ENCODE assay signal across 8 cellular contexts in the genomic region with DNA sequence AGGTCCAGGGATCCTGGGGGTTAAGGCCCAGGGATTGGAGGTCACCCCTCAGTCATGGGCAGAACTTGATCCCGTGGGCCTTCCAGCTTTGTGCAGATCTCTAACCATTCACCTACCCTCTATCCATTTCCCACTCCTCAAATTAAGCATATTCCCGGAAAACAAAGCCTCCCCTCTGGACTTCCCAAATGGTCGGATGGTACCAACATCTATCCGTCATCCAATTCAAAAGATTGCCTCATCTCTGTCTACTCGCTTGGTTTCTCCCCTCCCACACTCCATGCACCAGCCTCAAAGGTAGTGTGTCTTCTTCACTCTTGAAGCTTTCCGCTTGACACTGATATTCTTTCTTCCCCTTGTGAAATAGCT. TPM values are rescaled to one million over a fixed set of nuclear protein-coding genes. Genes with fewer than 3 reads are reported as not detected.
DNase-seq lines count a peak whose midpoint lies in the region; ATAC-seq and TF ChIP-seq lines count a peak whose summit lies in the region.

No MANE protein-coding gene starts in this region.

- H3K27ac ChIP-seq in heart right ventricle, result peak overlapping the region in 8 of 10 donors; percentile 55 to 78 (median 72)
- peak overlapping the region in 3 of 4 donors; percentile 78 to 88 (median 78) for H3K27ac ChIP-seq in upper lobe of left lung

- H3K4me3 Mint-ChIP-seq in activated T-helper 1 cell treated with anti-CD3 and anti-CD28 coated beads, Interleukin-12 subunit alpha, Interleukin-12 subunit beta, Interleukin-2, Interleukin-4 antibody, amounts not matched to agents 30 ng/mL and 10 ng/mL and 1 ng/mL, durations not matched to agents 14 hours and 24 hours and 36 hours, result peak overlapping the region; percentile 84

- H3K36me3 ChIP-seq in heart right ventricle (no peaks in the 10 kb centered on the region), upper lobe of left lung (no peaks in the 10 kb centered on the region)

- TF ChIP-seq CTCF in heart right ventricle (IDR thresholded peaks at IDR 0.05) (peak in 1 of 9 donors; percentile 27), upper lobe of left lung (IDR thresholded peaks at IDR 0.05) (no peak)

- no peaks in the 10 kb centered on the region for H3K9me3 Mint-ChIP-seq in activated T-helper 1 cell treated with anti-CD3 and anti-CD28 coated beads, Interleukin-12 subunit alpha, Interleukin-12 subunit beta, Interleukin-2, Interleukin-4 antibody, amounts not matched to agents 30 ng/mL and 10 ng/mL and 1 ng/mL, durations not matched to agents 14 hours and 24 hours and 36 hours

- H3K27ac Mint-ChIP-seq in activated T-helper 1 cell treated with anti-CD3 and anti-CD28 coated beads, Interleukin-12 subunit alpha, Interleukin-12 subunit beta, Interleukin-2, Interleukin-4 antibody, amounts not matched to agents 30 ng/mL and 10 ng/mL and 1 ng/mL, durations not matched to agents 14 hours and 24 hours and 36 hours, result peak overlapping the region; percentile 89

- H3K4me1 ChIP-seq in heart right ventricle, result peaks cover 0 to 13% (median 0%) of the 10 kb centered on the region in 9 donors
- H3K4me1 ChIP-seq in upper lobe of left lung, result peaks cover 0 to 13% (median 2%) of the 10 kb centered on the region in 4 donors

- ATAC-seq in heart right ventricle (peak in 1 of 8 donors; percentile 13), Right ventricle myocardium inferior (no peak), upper lobe of left lung (ENCODE audit: low FRiP score in 2 of 2) (no peak)

- H3K4me1 Mint-ChIP-seq in activated T-helper 1 cell treated with anti-CD3 and anti-CD28 coated beads, Interleukin-12 subunit alpha, Interleukin-12 subunit beta, Interleukin-2, Interleukin-4 antibody, amounts not matched to agents 30 ng/mL and 10 ng/mL and 1 ng/mL, durations not matched to agents 14 hours and 24 hours and 36 hours (ENCODE audit: low read depth), result peaks cover 17% of the 10 kb centered on the region

- no peaks in the 10 kb centered on the region for H3K9me3 ChIP-seq in heart right ventricle
- no peaks in the 10 kb centered on the region for H3K9me3 ChIP-seq in upper lobe of left lung

- intact Hi-C loops in heart right ventricle (cut with DNase I) (loop anchor here in 7 of 10 donors (2.0 to 10.0 kb wide), 5 partner anchors 84 to 399 kb away; no protein-coding TSS in a partner anchor), Right ventricle myocardium inferior (cut with DNase I) (loop anchor here (2.0 kb wide), 1 partner anchor 87 kb away; no protein-coding TSS in a partner anchor)
- intact Hi-C loops in activated T-helper 1 cell treated with anti-CD3 and anti-CD28 coated beads, Interleukin-12 subunit alpha, Interleukin-12 subunit beta, Interleukin-2, Interleukin-4 antibody, amounts not matched to agents 30 ng/mL and 10 ng/mL and 1 ng/mL, durations not matched to agents 14 hours and 24 hours and 36 hours (cut with micrococcal nuclease), result loop anchor here (1.0 to 10.0 kb wide), 11 partner anchors 27 to 1567 kb away; partner anchors contain the start of genes CDKL5, EIF1AX and PDHA1

- peaks cover 5% of the 10 kb centered on the region for H3K27me3 Mint-ChIP-seq in activated T-helper 1 cell treated with anti-CD3 and anti-CD28 coated beads, Interleukin-12 subunit alpha, Interleukin-12 subunit beta, Interleukin-2, Interleukin-4 antibody, amounts not matched to agents 30 ng/mL and 10 ng/mL and 1 ng/mL, durations not matched to agents 14 hours and 24 hours and 36 hours (ENCODE audit: insufficient read depth)

- whole genome bisulfite sequencing in heart right ventricle, 2 donors, result 50 to 56% methylated on average over 6 of the region's 6 CpGs
- 44 to 61% methylated on average over 6 of the region's 6 CpGs for WGBS in upper lobe of left lung, 2 donors

- no peak for TF ChIP-seq POLR2A in upper lobe of left lung (IDR thresholded peaks at IDR 0.05)

- H3K27me3 ChIP-seq in heart right ventricle (peaks cover 0 to 6% (median 0%) of the 10 kb centered on the region in 7 donors), upper lobe of left lung (no peaks in the 10 kb centered on the region)

- no peak for DNase-seq in heart right ventricle
- DNase-seq in Right ventricle myocardium inferior (ENCODE audit: missing footprints), result no peak
- DNase-seq in activated T-helper 1 cell treated with anti-CD3 and anti-CD28 coated beads, Interleukin-12 subunit alpha, Interleukin-12 subunit beta, Interleukin-2, Interleukin-4 antibody, amounts not matched to agents 30 ng/mL and 10 ng/mL and 1 ng/mL, durations not matched to agents 14 hours and 24 hours and 36 hours (ENCODE audit: low spot score), result no peak
- peak; percentile 25 for DNase-seq in left kidney (ENCODE audit: low read depth, low spot score)
- DNase-seq in upper lobe of left lung, result no peak
- no peak for DNase-seq in DMS79 treated with DMSO at 0.1 percent for 48 hours (lab: John Stamatoyannopoulos, UW)
- DNase-seq in HPDE6-E6E7 (ENCODE audit: extremely low spot score), result no peak
- no peak for DNase-seq in NCI-H1417 treated with DMSO at 0.1 percent for 48 hours (lab: John Stamatoyannopoulos, UW)

- H3K4me3 ChIP-seq in heart right ventricle (peak overlapping the region in 9 of 10 donors; percentile 67 to 89 (median 79)), upper lobe of left lung (peak overlapping the region in 3 of 4 donors; percentile 73 to 82 (median 81))

- no peaks in the 10 kb centered on the region for H3K36me3 Mint-ChIP-seq in activated T-helper 1 cell treated with anti-CD3 and anti-CD28 coated beads, Interleukin-12 subunit alpha, Interleukin-12 subunit beta, Interleukin-2, Interleukin-4 antibody, amounts not matched to agents 30 ng/mL and 10 ng/mL and 1 ng/mL, durations not matched to agents 14 hours and 24 hours and 36 hours (ENCODE audit: low read depth)

- TF ChIP-seq EP300 in upper lobe of left lung (IDR thresholded peaks at IDR 0.05), result no peak

RNA-seq across cellular contexts. Expression of gene BCLAF3, which starts 0.5 kb away (rescaled TPM):
- total RNA-seq in heart right ventricle (10 to 100 TPM in 2 of 10 donors, 1 to 10 TPM in 8; 5.5 to 10.2 (median 8.7) TPM), Right ventricle myocardium inferior (5.5 TPM), upper lobe of left lung (10 to 100 TPM in 5 of 6 donors, 1 to 10 TPM in 1; 6.1 to 23.0 (median 13.8) TPM)
- polyA plus RNA-seq in heart right ventricle, result 1 to 10 TPM; 1.2 to 8.7 TPM
- total RNA-seq in activated T-helper 1 cell treated with anti-CD3 and anti-CD28 coated beads, Interleukin-12 subunit alpha, Interleukin-12 subunit beta, Interleukin-2, Interleukin-4 antibody, amounts not matched to agents 30 ng/mL and 10 ng/mL and 1 ng/mL, durations not matched to agents 14 hours and 24 hours and 36 hours, result 5.4 and 6.2 TPM in 2 replicates
